ENCODE assay signal across 33 cellular contexts in the genomic region with DNA sequence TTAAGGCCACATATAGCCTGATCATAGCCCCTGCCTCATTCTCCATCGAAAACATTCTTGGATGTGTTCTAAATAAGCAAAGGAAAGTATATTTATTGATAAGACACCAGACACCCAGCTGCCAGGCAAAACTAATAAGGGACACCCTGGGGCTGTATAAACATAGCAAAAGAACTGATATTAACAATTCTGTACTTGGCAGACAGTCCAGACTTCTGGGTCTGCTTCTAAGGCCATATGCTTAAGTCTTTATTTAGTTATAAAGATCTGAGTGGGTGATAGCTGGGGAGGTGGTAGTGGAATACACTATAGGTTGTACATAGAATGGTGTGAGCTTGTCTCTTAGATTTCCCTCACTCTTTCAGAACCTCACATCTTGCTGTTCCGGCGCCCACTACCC. TPM values are rescaled to one million over a fixed set of nuclear protein-coding genes. Genes with fewer than 3 reads are reported as not detected.
"Had no signal": no experiment of that assay in that cellular context is flagged by ENCODE, and none has a peak within 500 bp of the region (broad histone marks: within the 10 kb centered on the region; RNA-seq: fewer than 3 reads in every experiment).

No MANE protein-coding gene starts in this region.

- H3K27ac Mint-ChIP-seq: dendritic cell treated with granulocyte-macrophage colony-stimulating factor and Interleukin-4, amounts not matched to agents 40 ng/mL and 50 ng/mL, for 4 days; stimulated activated effector memory CD8-positive, alpha-beta T cell treated with anti-CD3 and anti-CD28 coated beads, Interleukin-12 subunit alpha, Interleukin-12 subunit beta, amount 100 ng/mL, for 72 hours had no signal

- H3K9me3 Mint-ChIP-seq: activated CD4-positive, alpha-beta memory T cell treated with anti-CD3 and anti-CD28 coated beads, Interleukin-2, amount 10 ng/mL, durations not matched to agents 7 days and 5 days; activated naive CD4-positive, alpha-beta T cell treated with anti-CD3 and anti-CD28 coated beads, Interleukin-2, amount 50 U/mL, for 72 hours; activated T-cell treated with anti-CD3 and anti-CD28 coated beads, Interleukin-2, amount 50 U/mL, for 4 hours; activated T-helper 2 cell treated with anti-CD3 and anti-CD28 coated beads, Interferon-gamma antibody, Interleukin-2, Interleukin-4, amounts not matched to agents 10 μg/mL and 5 μg/mL and 100 μg/mL, durations not matched to agents 14 hours and 24 hours and 36 hours; central memory CD8-positive, alpha-beta T cell; dendritic cell treated with granulocyte-macrophage colony-stimulating factor and Interleukin-4, amounts not matched to agents 40 ng/mL and 50 ng/mL, for 4 days; immature natural killer cell; mesothelial cell of epicardium; naive B cell; stimulated activated effector memory CD8-positive, alpha-beta T cell treated with anti-CD3 and anti-CD28 coated beads, Interleukin-12 subunit alpha, Interleukin-12 subunit beta, amount 100 ng/mL, for 72 hours had no signal

- DNase-seq: activated CD4-positive, alpha-beta memory T cell treated with anti-CD3 and anti-CD28 coated beads, Interleukin-2, amount 10 ng/mL, durations not matched to agents 7 days and 5 days; activated CD4-positive, alpha-beta T cell treated with anti-CD3 and anti-CD28 coated beads for 48 hours; activated CD8-positive, alpha-beta memory T cell treated with anti-CD3 and anti-CD28 coated beads, Interleukin-2, amount 50 U/mL, for 48 hours; activated T-cell treated with anti-CD3 and anti-CD28 coated beads, Interleukin-2, amount 50 U/mL, for 4 hours; anterior cingulate cortex; foreskin keratinocyte; heart left ventricle; hypothalamus; immature natural killer cell; kidney; left colon; mammary epithelial cell; naive B cell; nucleus accumbens; pancreas; retina; small intestine; stimulated activated CD4-positive, alpha-beta T cell treated with anti-CD3 and anti-CD28 coated beads, Interleukin-4, amount 100 ng/mL, for 24 hours; stomach; thyroid gland; upper lobe of left lung had no signal

- H3K36me3 ChIP-seq: pancreas, prostate gland, thyroid gland, vagina had no signal

- H3K4me1 ChIP-seq: prostate gland had no signal

- H3K4me3 ChIP-seq: esophagus muscularis mucosa, heart left ventricle, pancreas, prostate gland, stomach, thyroid gland, upper lobe of left lung, vagina had no signal

- H3K27ac ChIP-seq: esophagus muscularis mucosa, foreskin keratinocyte, pancreas, prostate gland, stomach, thyroid gland, upper lobe of left lung, vagina had no signal

- H3K4me3 Mint-ChIP-seq: activated T-cell treated with anti-CD3 and anti-CD28 coated beads, Interleukin-2, amount 50 U/mL, for 4 hours; central memory CD8-positive, alpha-beta T cell; dendritic cell treated with granulocyte-macrophage colony-stimulating factor and Interleukin-4, amounts not matched to agents 40 ng/mL and 50 ng/mL, for 4 days; mesothelial cell of epicardium; stimulated activated effector memory CD8-positive, alpha-beta T cell treated with anti-CD3 and anti-CD28 coated beads, Interleukin-12 subunit alpha, Interleukin-12 subunit beta, amount 100 ng/mL, for 72 hours had no signal

- ATAC-seq: activated CD4-positive, CD25-positive, alpha-beta regulatory T cell treated with anti-CD3 and anti-CD28 coated beads, Interleukin-2, amount 50 U/mL, for 24 hours; activated naive CD4-positive, alpha-beta T cell treated with anti-CD3 and anti-CD28 coated beads, Interleukin-2, amount 50 U/mL, for 72 hours; activated T-cell treated with anti-CD3 and anti-CD28 coated beads, Interleukin-2, amount 50 U/mL, for 4 hours; foreskin keratinocyte; heart left ventricle; left colon; pancreas; sciatic nerve; stimulated activated effector memory CD8-positive, alpha-beta T cell treated with anti-CD3 and anti-CD28 coated beads, Interleukin-12 subunit alpha, Interleukin-12 subunit beta, amount 100 ng/mL, for 72 hours had no signal

- H3K27me3 Mint-ChIP-seq: activated CD4-positive, alpha-beta memory T cell treated with anti-CD3 and anti-CD28 coated beads, Interleukin-2, amount 10 ng/mL, durations not matched to agents 7 days and 5 days; central memory CD8-positive, alpha-beta T cell; dendritic cell treated with granulocyte-macrophage colony-stimulating factor and Interleukin-4, amounts not matched to agents 40 ng/mL and 50 ng/mL, for 4 days; naive B cell had no signal

- H3K36me3 Mint-ChIP-seq: immature natural killer cell, naive B cell had no signal

- H3K9me3 ChIP-seq: esophagus muscularis mucosa, heart left ventricle, pancreas, prostate gland, stomach, thyroid gland, upper lobe of left lung, vagina had no signal

- H3K4me1 Mint-ChIP-seq: central memory CD8-positive, alpha-beta T cell had no signal

RNA-seq across cellular contexts. Expression of a gene that starts 15.0 kb away (rescaled TPM):
- total RNA-seq: bronchial epithelial cell, esophagus muscularis mucosa, foreskin keratinocyte, heart left ventricle, kidney, prostate gland, sciatic nerve, thyroid gland, vagina had no signal
